ENCODE assay signal across 10 cellular contexts in the genomic region with DNA sequence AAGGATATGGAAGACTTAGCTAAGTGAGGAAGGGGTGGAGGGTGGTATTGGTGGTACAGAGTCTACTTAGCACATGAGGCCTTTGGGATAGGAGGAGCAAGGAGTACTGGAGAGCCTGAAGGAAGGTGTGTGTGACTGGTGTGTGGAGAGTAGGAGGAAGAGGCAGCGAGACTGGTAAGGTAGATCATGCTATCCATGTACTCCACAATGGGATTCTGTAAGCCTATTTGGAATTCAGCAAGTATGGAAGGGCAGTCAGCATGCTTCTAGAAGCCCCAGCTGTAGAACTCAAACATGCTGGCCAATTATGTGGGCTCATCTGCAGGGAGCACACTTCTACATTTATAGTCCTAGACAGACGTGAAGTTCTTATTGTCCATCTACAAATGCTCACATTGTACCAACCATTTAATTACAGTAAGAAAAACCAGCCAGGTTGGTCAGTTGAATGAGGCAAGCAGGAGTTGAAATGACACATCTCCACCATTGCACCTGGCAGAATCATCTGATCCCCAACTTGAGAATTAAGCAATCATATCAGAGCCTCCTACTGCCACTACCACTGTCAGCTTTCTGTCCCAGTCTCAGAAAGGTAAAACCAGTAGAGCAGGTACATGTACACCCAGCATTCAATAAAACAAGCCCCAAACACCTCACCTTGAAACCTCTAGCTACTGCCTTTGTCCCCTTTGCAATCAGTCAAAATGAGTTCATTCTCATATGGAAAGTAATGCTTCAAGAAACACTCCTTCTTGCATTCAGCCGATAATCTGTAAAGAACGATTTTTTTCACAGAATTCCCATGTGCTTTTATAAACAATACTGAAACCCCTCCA.
DNase-seq lines count a peak whose midpoint lies in the region; ATAC-seq, FAIRE-seq and TF ChIP-seq lines count a peak whose summit lies in the region.
"Had no signal": no experiment of that assay in that cellular context is flagged by ENCODE, and none has a peak within 500 bp of the region (broad histone marks: within the 10 kb centered on the region; RNA-seq: fewer than 3 reads in every experiment).

No MANE protein-coding gene starts in this region.

- no peaks in the 10 kb centered on the region for H3K4me1 ChIP-seq in CD8-positive, alpha-beta T cell (ENCODE audit: insufficient read depth, low read length)
- H3K4me1 ChIP-seq in esophagus (ENCODE audit: control insufficient read depth in 2 of 2, insufficient read depth in 2 of 2, low read length in 1 of 2) = peaks cover 0 to 14% of the 10 kb centered on the region in 2 donors

- no peak overlapping the region for H3K4me3 ChIP-seq in CD8-positive, alpha-beta T cell (ENCODE audit: low read depth, low read length)
- peak overlapping the region in 1 of 2 donors; percentile 22 for H3K4me3 ChIP-seq in esophagus (ENCODE audit: low read depth in 1 of 2, low read length in 2 of 2)

- no peaks in the 10 kb centered on the region for H3K27me3 Mint-ChIP-seq in CD8-positive, alpha-beta T cell (ENCODE audit: low read depth)

- intact Hi-C loops in CD8-positive, alpha-beta T cell (cut with DNase I, micrococcal nuclease) = no loop called here

- no peak for TF ChIP-seq CTCF in CD8-positive, alpha-beta T cell (IDR thresholded peaks at IDR 0.05)
- TF ChIP-seq CTCF in GM13976 (IDR thresholded peaks at IDR 0.05; ENCODE audit: borderline replicate concordance, control extremely low read depth, extremely low read depth, insufficient read depth, missing control alignments) = no peak

- H3K4me3 Mint-ChIP-seq in CD8-positive, alpha-beta T cell = no peak overlapping the region
- H3K4me3 Mint-ChIP-seq: WTC11 had no signal

- POLR2A ChIA-PET in CD8-positive, alpha-beta T cell (lab: Charles Lee) = no interaction called here

- H3K9me3 Mint-ChIP-seq in CD8-positive, alpha-beta T cell = no peaks in the 10 kb centered on the region
- H3K9me3 Mint-ChIP-seq: WTC11 had no signal

- ATAC-seq in CD8-positive, alpha-beta T cell = peak; percentile 42
- ATAC-seq in GM21360 (IDR thresholded peaks at IDR 0.05; ENCODE audit: unreplicated experiment) (peak; percentile 58), HG03159 (IDR thresholded peaks at IDR 0.05; ENCODE audit: unreplicated experiment) (peak; percentile 39)
- ATAC-seq: WTC11 had no signal

- in situ Hi-C loops in GM13976 (cut with MboI; ENCODE audit: low sequenced_read_pairs, unreplicated experiment) = no loop called here

- no peaks in the 10 kb centered on the region for H3K4me1 Mint-ChIP-seq in CD8-positive, alpha-beta T cell (ENCODE audit: low read depth)

- CTCF ChIA-PET in CD8-positive, alpha-beta T cell (lab: Charles Lee) = interaction anchor here (1.1 kb wide), 1 partner anchor 24 kb away, joined by 3 read pairs; no protein-coding TSS in a partner anchor

- H3K36me3 ChIP-seq in CD8-positive, alpha-beta T cell (ENCODE audit: insufficient read depth, low read length) = no peaks in the 10 kb centered on the region
- peaks cover 2 to 3% of the 10 kb centered on the region in 2 donors for H3K36me3 ChIP-seq in esophagus (ENCODE audit: control insufficient read depth in 2 of 2, insufficient read depth in 2 of 2, low read length in 1 of 2)

- FAIRE-seq in RCC 7860 (lab: Jason Lieb, UNC) = no peak

- no peaks in the 10 kb centered on the region for H3K27me3 ChIP-seq in CD8-positive, alpha-beta T cell (ENCODE audit: insufficient read depth, low read length)
- no peaks in the 10 kb centered on the region for H3K27me3 ChIP-seq in esophagus (ENCODE audit: control insufficient read depth in 1 of 2, insufficient read depth in 2 of 2, low read length in 2 of 2)

- WGBS in esophagus, 2 donors = 66 to 68% methylated on average over 4 of the region's 4 CpGs

- peaks cover 2% of the 10 kb centered on the region for H3K36me3 Mint-ChIP-seq in CD8-positive, alpha-beta T cell
- H3K36me3 Mint-ChIP-seq: WTC11 had no signal

- no peak overlapping the region for H3K27ac ChIP-seq in CD8-positive, alpha-beta T cell (ENCODE audit: low read depth, low read length)
- H3K27ac ChIP-seq in esophagus (ENCODE audit: low read depth in 2 of 2, low read length in 1 of 2) = peak overlapping the region; percentile 68 to 86
- H3K27ac ChIP-seq: C4-2B had no signal

- DNase-seq in CD8-positive, alpha-beta T cell = no peak
- DNase-seq in activated naive CD4-positive, alpha-beta T cell treated with anti-CD3 and anti-CD28 coated beads, Interleukin-2, amount 50 U/mL, for 16 hours = no peak
- DNase-seq in effector CD4-positive, alpha-beta T cell = no peak
- DNase-seq in RCC 7860 (ENCODE audit: low spot score) (no peak), GM13976 (ENCODE audit: low spot score) (no peak)

- no peak overlapping the region for H3K27ac Mint-ChIP-seq in CD8-positive, alpha-beta T cell
- H3K27ac Mint-ChIP-seq: WTC11 had no signal

- no peaks in the 10 kb centered on the region for H3K9me3 ChIP-seq in CD8-positive, alpha-beta T cell (ENCODE audit: low read length)
- H3K9me3 ChIP-seq in esophagus (ENCODE audit: control insufficient read depth in 2 of 2, insufficient read depth in 1 of 2, low read depth in 1 of 2, low read length in 1 of 2) = no peaks in the 10 kb centered on the region
